ENCODE assay signal across 2 cellular contexts in genomic region chr9:127531676-127532075, GRCh38.
TF ChIP-seq lines count a peak whose summit lies in the region.

No MANE protein-coding gene starts in this region.

TF ChIP-seq in IMR-90, 13 proteins besides CTCF, POLR2A, EP300 and RAD21:
- no peak for TF ChIP-seq RCOR1 (IDR thresholded peaks at IDR 0.05; ENCODE audit: insufficient replicate concordance, low read length)
- no peak for TF ChIP-seq CHD1 (IDR thresholded peaks at IDR 0.05; ENCODE audit: low read depth, low read length)
- no peak for TF ChIP-seq MAZ (IDR thresholded peaks at IDR 0.05; ENCODE audit: borderline replicate concordance, low read depth, low read length)
- TF ChIP-seq BHLHE40 (IDR thresholded peaks at IDR 0.05; ENCODE audit: low read depth, low read length), result no peak
- no peak for TF ChIP-seq SMC3 (IDR thresholded peaks at IDR 0.05; ENCODE audit: low read depth, low read length)
- TF ChIP-seq MXI1 (IDR thresholded peaks at IDR 0.05; ENCODE audit: borderline replicate concordance, low read depth, low read length), result no peak

TF ChIP-seq in H1, 55 proteins besides CTCF, POLR2A, EP300 and RAD21:
- TF ChIP-seq MAFK (IDR thresholded peaks at IDR 0.05; ENCODE audit: low read depth, low read length) (no peak), BACH1 (IDR thresholded peaks at IDR 0.05; ENCODE audit: low read length) (no peak), MAX (IDR thresholded peaks at IDR 0.05) (0 out of 2 replicates have a peak, but pooled peaks have one; percentile 19), E2F6 (IDR thresholded peaks at IDR 0.05) (peak; percentile 18; the same call in 1 of the 2 replicates)
